12 cellular contexts compared by ENCODE assay signal in genomic region chr11:34208266-34209135, GRCh38.
A peak's percentile ranks its signal among the peaks of the same experiment; 100 is the strongest.
DNase-seq lines count a peak whose midpoint lies in the region; ATAC-seq, FAIRE-seq and TF ChIP-seq lines count a peak whose summit lies in the region.
"Had no signal": no experiment of that assay in that cellular context is flagged by ENCODE, and none has a peak within 500 bp of the region (broad histone marks: within the 10 kb centered on the region; RNA-seq: fewer than 3 reads in every experiment).

No MANE protein-coding gene starts in this region.

- DNase-seq in NCI-H1694 treated with DMSO at 0.1 percent for 48 hours (lab: John Stamatoyannopoulos, UW) = peak; percentile 6
- no peak for DNase-seq in NCI-H1694 (lab: John Stamatoyannopoulos, UW)
- peak; percentile 96 to 99 for DNase-seq in NOMO-1 (lab: John Stamatoyannopoulos, UW; ENCODE audit: unreplicated experiment in 2 of 2)
- DNase-seq in omental fat pad (ENCODE audit: low spot score) = no peak
- no peak for DNase-seq in kidney
- no peak for DNase-seq in midbrain (lab: John Stamatoyannopoulos, UW)
- DNase-seq in substantia nigra (lab: John Stamatoyannopoulos, UW) = no peak
- DNase-seq: NCI-H1930 had no signal

- H3K27me3 Mint-ChIP-seq in brain = peaks cover 4% of the 10 kb centered on the region

- H3K4me1 ChIP-seq in kidney (ENCODE audit: control insufficient read depth in 1 of 2, insufficient read depth in 1 of 2, low read depth in 1 of 2, low read length in 2 of 2) = peaks cover 10 to 29% of the 10 kb centered on the region in 2 donors

- intact Hi-C loops in kidney (cut with DNase I) = no loop called here

- H3K36me3 ChIP-seq in kidney (ENCODE audit: control insufficient read depth in 1 of 2, insufficient read depth in 2 of 2, low read length in 2 of 2) = no peaks in the 10 kb centered on the region

- no peaks in the 10 kb centered on the region for H3K36me3 Mint-ChIP-seq in brain

- FAIRE-seq in kidney (lab: Jason Lieb, UNC) = no peak
- FAIRE-seq: GM19239 had no signal

- H3K9me3 ChIP-seq in kidney (ENCODE audit: control insufficient read depth in 1 of 2, low read length in 2 of 2) = no peaks in the 10 kb centered on the region

- ATAC-seq in omental fat pad (ENCODE audit: low FRiP score) = peak; percentile 94
- ATAC-seq: foreskin keratinocyte had no signal

- H3K4me3 Mint-ChIP-seq in brain = no peak overlapping the region

- H3K9me3 Mint-ChIP-seq in brain = no peaks in the 10 kb centered on the region

- no peak overlapping the region for H3K4me3 ChIP-seq in kidney (ENCODE audit: low read length in 2 of 2)

- peak overlapping the region in 3 of 5 experiments; percentile 52 to 89 (median 53) for H3K27ac Mint-ChIP-seq in brain

- H3K4me1 Mint-ChIP-seq in brain = peaks cover 71% of the 10 kb centered on the region

- no peak overlapping the region for H3K9ac ChIP-seq in kidney (ENCODE audit: low read length in 2 of 2)

- H3K27ac ChIP-seq in kidney (ENCODE audit: low read depth in 2 of 2, low read length in 2 of 2) (no peak overlapping the region), substantia nigra (ENCODE audit: low read depth, low read length, poor library complexity, severe bottlenecking) (no peak overlapping the region)
- H3K27ac ChIP-seq: 22Rv1, foreskin keratinocyte had no signal

- TF ChIP-seq CTCF in brain (conservative IDR thresholded peaks at IDR 0.05) (no peak), omental fat pad (IDR thresholded peaks at IDR 0.05) (no peak), kidney (IDR thresholded peaks at IDR 0.05; ENCODE audit: borderline replicate concordance, extremely low read depth, insufficient read depth) (no peak)

Comparison
In these comparisons a context has a peak if more than half of its experiments do, and no peak if none do; other contexts are left out.
1. DNase-seq: peak in NCI-H1694 treated with DMSO at 0.1 percent for 48 hours (single experiment) and NOMO-1 (2 of 2); none in NCI-H1694 (single experiment), omental fat pad (single experiment), kidney (single experiment), midbrain (single experiment) and substantia nigra (0 of 49).